Comparison of ENCODE assay signal across 16 cellular contexts in genomic region chr1:185337221-185337620, GRCh38. TPM values are rescaled to one million over a fixed set of nuclear protein-coding genes. Genes with fewer than 3 reads are reported as not detected.
A peak's percentile ranks its signal among the peaks of the same experiment; 100 is the strongest.
DNase-seq lines count a peak whose midpoint lies in the region; ATAC-seq and TF ChIP-seq lines count a peak whose summit lies in the region.
"Had no signal": no experiment of that assay in that cellular context is flagged by ENCODE, and none has a peak within 500 bp of the region (broad histone marks: within the 10 kb centered on the region; RNA-seq: fewer than 3 reads in every experiment).

No MANE protein-coding gene starts in this region.

- intact Hi-C loops in CD14-positive monocyte (cut with micrococcal nuclease) (loop anchor here in 1 of 2 donors (5.0 kb wide), 1 partner anchor 35 kb away; no protein-coding TSS in a partner anchor), tibial artery (cut with DNase I; ENCODE audit: low total_unique reads) (no loop called here)

- no peaks in the 10 kb centered on the region for H3K36me3 ChIP-seq in mesenchymal stem cell (ENCODE audit: control insufficient read depth in 1 of 2, insufficient read depth in 2 of 2, low read depth in 1 of 2, low read length in 2 of 2)
- H3K36me3 ChIP-seq in tibial artery = no peaks in the 10 kb centered on the region
- H3K36me3 ChIP-seq: stomach had no signal

- H3K27ac Mint-ChIP-seq in CD14-positive monocyte = peak overlapping the region; percentile 68 to 97 (median 91)

- no peak overlapping the region for H3K27ac ChIP-seq in mesenchymal stem cell (ENCODE audit: low read length, poor library complexity, severe bottlenecking)
- no peak overlapping the region for H3K27ac ChIP-seq in tibial artery
- H3K27ac ChIP-seq: SK-N-MC had no signal

- H3K23ac ChIP-seq in mesenchymal stem cell (ENCODE audit: low read length in 2 of 2) = no peak overlapping the region

- H3K79me1 ChIP-seq in mesenchymal stem cell (replicated peaks; ENCODE audit: low read length, poor library complexity, severe bottlenecking) = no peaks in the 10 kb centered on the region

- no peak overlapping the region for H2AK5ac ChIP-seq in mesenchymal stem cell (ENCODE audit: low read length, severe bottlenecking)

- no peak for ATAC-seq in omental fat pad (ENCODE audit: low FRiP score)
- ATAC-seq: activated CD4-positive, CD25-positive, alpha-beta regulatory T cell treated with anti-CD3 and anti-CD28 coated beads, Interleukin-2, amount 50 U/mL, for 24 hours; esophagus mucosa had no signal

- H3K36me3 Mint-ChIP-seq in CD14-positive monocyte = peaks cover 3 to 4% of the 10 kb centered on the region in 2 donors
- H3K36me3 Mint-ChIP-seq: CD4-positive, CD25-positive, alpha-beta regulatory T cell had no signal

- no peak overlapping the region for H4K91ac ChIP-seq in mesenchymal stem cell (ENCODE audit: low read length)

- H3K9me3 ChIP-seq in mesenchymal stem cell (ENCODE audit: control insufficient read depth, low read length) (no peaks in the 10 kb centered on the region), tibial artery (no peaks in the 10 kb centered on the region)
- H3K9me3 ChIP-seq: stomach had no signal

- 100% methylated on average over 1 of the region's 3 CpGs for WGBS in mesenchymal stem cell

- DNase-seq in CD14-positive monocyte (ENCODE audit: low spot score) (no peak), Kasumi-1 (lab: John Stamatoyannopoulos, UW) (peak; percentile 39 to 45), astrocyte of the spinal cord (ENCODE audit: low read depth, low spot score) (peak; percentile 40), mesenchymal stem cell (peak; percentile 22), tibial artery (no peak), NCI-H345 treated with DMSO at 0.1 percent for 48 hours (lab: John Stamatoyannopoulos, UW; ENCODE audit: unreplicated experiment) (no peak), omental fat pad (ENCODE audit: low spot score) (no peak)
- DNase-seq in activated CD8-positive, alpha-beta memory T cell treated with anti-CD3 and anti-CD28 coated beads, Interleukin-2, amount 50 U/mL, for 4 hours = no peak
- DNase-seq: CD4-positive, CD25-positive, alpha-beta regulatory T cell; central memory CD4-positive, alpha-beta T cell; NCI-H1436 treated with DMSO at 0.1 percent for 48 hours; NCI-H82; stomach had no signal

- H3K4me3 ChIP-seq in astrocyte of the spinal cord (ENCODE audit: low read depth, low read length) (no peak overlapping the region), mesenchymal stem cell (ENCODE audit: insufficient read depth in 1 of 2, low read depth in 1 of 2, low read length in 2 of 2) (no peak overlapping the region), tibial artery (no peak overlapping the region)
- H3K4me3 ChIP-seq: SK-N-MC, stomach had no signal

- no peak overlapping the region for H3K4ac ChIP-seq in mesenchymal stem cell (ENCODE audit: low read depth in 1 of 2, low read length in 2 of 2)

- H3K14ac ChIP-seq in mesenchymal stem cell (ENCODE audit: low read length in 2 of 2) = no peak overlapping the region

- H3K4me2 ChIP-seq in mesenchymal stem cell (ENCODE audit: low read length, poor library complexity, severe bottlenecking) = no peak overlapping the region

- TF ChIP-seq CTCF in CD14-positive monocyte (IDR thresholded peaks at IDR 0.05) (no peak), astrocyte of the spinal cord (IDR thresholded peaks at IDR 0.05; ENCODE audit: low read depth, low read length) (no peak), tibial artery (IDR thresholded peaks at IDR 0.05) (no peak), omental fat pad (IDR thresholded peaks at IDR 0.05) (no peak)

- H4K8ac ChIP-seq in mesenchymal stem cell (ENCODE audit: low read length) = no peak overlapping the region

- peak overlapping the region; percentile 21 to 48 for H3K4me3 Mint-ChIP-seq in CD14-positive monocyte
- H3K4me3 Mint-ChIP-seq: CD4-positive, CD25-positive, alpha-beta regulatory T cell had no signal

- H2BK5ac ChIP-seq in mesenchymal stem cell (ENCODE audit: low read depth, low read length, poor library complexity, severe bottlenecking) = no peak overlapping the region

- peak overlapping the region in 1 of 2 experiments; percentile 30 for H3K18ac ChIP-seq in mesenchymal stem cell (ENCODE audit: low read depth in 1 of 2, low read length in 2 of 2)

- H2BK15ac ChIP-seq in mesenchymal stem cell (ENCODE audit: low read depth, poor library complexity, severe bottlenecking) = no peak overlapping the region

- no peak overlapping the region for H2AFZ ChIP-seq in mesenchymal stem cell (ENCODE audit: low read depth, low read length)

- in situ Hi-C loops in astrocyte of the spinal cord (cut with HindIII; ENCODE audit: low sequenced_read_pairs) = no loop called here

- no peak overlapping the region for H3K9ac ChIP-seq in mesenchymal stem cell (ENCODE audit: low read length)

- peaks cover 50% of the 10 kb centered on the region for H3K4me1 Mint-ChIP-seq in CD14-positive monocyte

- H3K9me3 Mint-ChIP-seq in CD14-positive monocyte = peaks cover 0 to 3% (median 0%) of the 10 kb centered on the region in 7 donors
- H3K9me3 Mint-ChIP-seq: CD4-positive, CD25-positive, alpha-beta regulatory T cell had no signal

- H2BK120ac ChIP-seq in mesenchymal stem cell (ENCODE audit: low read depth, low read length) = no peak overlapping the region

- H3K4me1 ChIP-seq in mesenchymal stem cell (ENCODE audit: control insufficient read depth, insufficient read depth, low read depth, low read length) (peaks cover 2% of the 10 kb centered on the region), tibial artery (no peaks in the 10 kb centered on the region)

- H3K27me3 ChIP-seq in mesenchymal stem cell (ENCODE audit: control insufficient read depth in 1 of 2, insufficient read depth in 1 of 2, low read length in 2 of 2) (no peaks in the 10 kb centered on the region), tibial artery (no peaks in the 10 kb centered on the region)
- H3K27me3 ChIP-seq: stomach had no signal

- H2BK12ac ChIP-seq in mesenchymal stem cell (ENCODE audit: low read length in 2 of 2) = no peak overlapping the region

- H3K27me3 Mint-ChIP-seq in CD14-positive monocyte (ENCODE audit: low read depth in 3 of 3) = no peaks in the 10 kb centered on the region
- H3K27me3 Mint-ChIP-seq: CD4-positive, CD25-positive, alpha-beta regulatory T cell had no signal

RNA-seq across cellular contexts. Expression of gene IVNS1ABP, which starts 20.2 kb away (rescaled TPM):
- 10 to 100 TPM; 50.9 to 69.2 TPM for polyA plus RNA-seq in CD14-positive monocyte
- polyA plus RNA-seq in mesenchymal stem cell (2013, experiment 1 of 2) = 17.1 TPM
- polyA plus RNA-seq in mesenchymal stem cell (2013, experiment 2 of 2) = 17.3 TPM
- total RNA-seq in omental fat pad = 100 to 1,000 TPM in 2 of 4 donors, 10 to 100 TPM in 2; 68.5 to 152 (median 99.2) TPM

Comparison
In these comparisons a context has a peak if more than half of its experiments do, and no peak if none do; other contexts are left out.
1. DNase-seq: peak in Kasumi-1 (2 of 2), astrocyte of the spinal cord (single experiment) and mesenchymal stem cell (single experiment); none in CD14-positive monocyte (single experiment), tibial artery (0 of 2), NCI-H345 treated with DMSO at 0.1 percent for 48 hours (single experiment), omental fat pad (single experiment) and activated CD8-positive, alpha-beta memory T cell treated with anti-CD3 and anti-CD28 coated beads, Interleukin-2, amount 50 U/mL, for 4 hours (single experiment).